Comparison of ENCODE assay signal across 14 cellular contexts in genomic region chr11:113106507-113106906, GRCh38.
A peak's percentile ranks its signal among the peaks of the same experiment; 100 is the strongest.
DNase-seq lines count a peak whose midpoint lies in the region; ATAC-seq and TF ChIP-seq lines count a peak whose summit lies in the region.
"Had no signal": no experiment of that assay in that cellular context is flagged by ENCODE, and none has a peak within 500 bp of the region (broad histone marks: within the 10 kb centered on the region; RNA-seq: fewer than 3 reads in every experiment).

No MANE protein-coding gene starts in this region.

- H3K27ac ChIP-seq in adrenal gland: no peak overlapping the region
- H3K27ac ChIP-seq: skin epidermis had no signal

- H3K36me3 ChIP-seq in adrenal gland (replicated peaks in 1 of 2): no peaks in the 10 kb centered on the region

- H3K27me3 Mint-ChIP-seq in nephron (ENCODE audit: low read depth): no peaks in the 10 kb centered on the region

- H3K4me1 ChIP-seq in adrenal gland (replicated peaks in 1 of 2): peaks cover 4 to 44% of the 10 kb centered on the region in 2 donors

- no peaks in the 10 kb centered on the region for H3K9me3 Mint-ChIP-seq in nephron
- H3K9me3 Mint-ChIP-seq: CD8-positive, alpha-beta T cell had no signal

- H3K36me3 Mint-ChIP-seq in nephron (ENCODE audit: low read depth): peaks cover under 1% of the 10 kb centered on the region
- H3K36me3 Mint-ChIP-seq: CD8-positive, alpha-beta T cell had no signal

- no peaks in the 10 kb centered on the region for H3K27me3 ChIP-seq in adrenal gland

- intact Hi-C loops in adrenal gland (cut with DNase I): no loop called here

- peaks cover 79% of the 10 kb centered on the region for H3K4me1 Mint-ChIP-seq in nephron

- H3K9me3 ChIP-seq in adrenal gland (replicated peaks in 1 of 3): no peaks in the 10 kb centered on the region

- TF ChIP-seq CTCF in nephron (IDR thresholded peaks at IDR 0.05; ENCODE audit: unreplicated experiment in 3 of 3) (no peak), adrenal gland (IDR thresholded peaks at IDR 0.05) (no peak)

- WGBS in adrenal gland, 4 donors: 71 to 85% (median 84%) methylated on average over 2 of the region's 2 CpGs

- H3K4me3 ChIP-seq in adrenal gland: no peak overlapping the region
- H3K4me3 ChIP-seq: K562, skin epidermis had no signal

- peak overlapping the region; percentile 47 to 81 (median 79) for H3K27ac Mint-ChIP-seq in nephron
- H3K27ac Mint-ChIP-seq: CD8-positive, alpha-beta T cell; nephron progenitor cell had no signal

- DNase-seq in EH (ENCODE audit: low read depth): peak; percentile 57
- DNase-seq in LHCN-M2 (ENCODE audit: low read depth): peak; percentile 98
- DNase-seq in astrocyte of the hippocampus (ENCODE audit: low read depth, low spot score): peak; percentile 82
- no peak for DNase-seq in ecto neural progenitor cell (ENCODE audit: low spot score)
- DNase-seq in NCI-H1092 (lab: John Stamatoyannopoulos, UW): no peak
- DNase-seq in adrenal gland: no peak
- DNase-seq: CD8-positive, alpha-beta T cell; NCI-H2029 treated with DMSO at 0.1 percent for 48 hours; nephron progenitor cell; NK-92 treated with Interleukin-12 subunit alpha and Interleukin-12 subunit beta, amount 100 ng/mL, for 24 hours had no signal

- TF ChIP-seq POLR2A in adrenal gland (IDR thresholded peaks at IDR 0.05): no peak

- no peak for ATAC-seq in esophagus mucosa
- ATAC-seq: CD8-positive, alpha-beta T cell; K562 had no signal

- peak overlapping the region in 1 of 3 experiments; percentile 35 for H3K4me3 Mint-ChIP-seq in nephron
- H3K4me3 Mint-ChIP-seq: CD8-positive, alpha-beta T cell; nephron progenitor cell had no signal

Comparison
In these comparisons a context has a peak if more than half of its experiments do, and no peak if none do; other contexts are left out.
1. DNase-seq: peak in EH (single experiment), LHCN-M2 (single experiment) and astrocyte of the hippocampus (single experiment); none in ecto neural progenitor cell (single experiment), NCI-H1092 (single experiment) and adrenal gland (0 of 7).